ENCODE assay signal across 30 cellular contexts in genomic region chr15:77553257-77553656, GRCh38.
"Had no signal": no experiment of that assay in that cellular context is flagged by ENCODE, and none has a peak within 500 bp of the region (broad histone marks: within the 10 kb centered on the region; RNA-seq: fewer than 3 reads in every experiment).

No MANE protein-coding gene starts in this region.

- DNase-seq: activated CD4-positive, alpha-beta T cell treated with anti-CD3 and anti-CD28 coated beads for 48 hours; activated CD4-positive, alpha-beta T cell treated with anti-CD3 and anti-CD28 coated beads, Interleukin-2, amount 50 U/mL, for 48 hours; activated CD8-positive, alpha-beta memory T cell treated with anti-CD3 and anti-CD28 coated beads for 24 hours; activated gamma-delta T cell; activated naive CD4-positive, alpha-beta T cell treated with anti-CD3 and anti-CD28 coated beads, Interleukin-2, amount 10 ng/mL, durations not matched to agents 7 days and 5 days; activated naive CD8-positive, alpha-beta T cell treated with anti-CD3 and anti-CD28 coated beads, Interleukin-2, amount 10 ng/mL, durations not matched to agents 7 days and 5 days; brain microvascular endothelial cell; central memory CD4-positive, alpha-beta T cell; effector CD4-positive, alpha-beta T cell; esophagus squamous epithelium; foreskin melanocyte; lower lobe of right lung; mesenchymal stem cell; mucosa of descending colon; stimulated activated CD4-positive, alpha-beta T cell treated with anti-CD3 and anti-CD28 coated beads, Interleukin-15, amount 100 ng/mL, for 24 hours; stimulated activated CD4-positive, alpha-beta T cell treated with anti-CD3 and anti-CD28 coated beads, Interleukin-2, amount 100 ng/mL, for 24 hours; stimulated activated naive B cell treated with anti-CD40 and anti-IgM and Interleukin-4, amounts not matched to agents 10 μg/mL and 1 μg/mL and 100 μg/mL, for 72 hours; stomach; T1000; transverse colon; WERI-Rb-1 had no signal

- H3K27me3 Mint-ChIP-seq: activated naive CD4-positive, alpha-beta T cell treated with anti-CD3 and anti-CD28 coated beads, Interleukin-2, amount 10 ng/mL, durations not matched to agents 7 days and 5 days; activated naive CD8-positive, alpha-beta T cell treated with anti-CD3 and anti-CD28 coated beads, Interleukin-2, amount 10 ng/mL, durations not matched to agents 7 days and 5 days; dendritic cell treated with granulocyte-macrophage colony-stimulating factor and Interleukin-4, amounts not matched to agents 40 ng/mL and 50 ng/mL, for 4 days; natural killer cell treated with Interleukin-12 subunit alpha and Interleukin-12 subunit beta and Interleukin-15 and Interleukin-18, amount 100 ng/mL, for 72 hours had no signal

- H3K27me3 ChIP-seq: ascending aorta, brain microvascular endothelial cell, left lung, right atrium auricular region, stomach, transverse colon had no signal

- ATAC-seq: activated CD4-positive, CD25-positive, alpha-beta regulatory T cell treated with anti-CD3 and anti-CD28 coated beads, Interleukin-2, amount 50 U/mL, for 24 hours; left lung; lower lobe of right lung; mucosa of descending colon; natural killer cell treated with Interleukin-12 subunit alpha and Interleukin-12 subunit beta and Interleukin-15 and Interleukin-18, amount 100 ng/mL, for 72 hours; stimulated activated naive B cell treated with anti-CD40 and anti-IgM and Interleukin-4, amounts not matched to agents 10 μg/mL and 1 μg/mL and 100 μg/mL, for 72 hours had no signal

- H3K4me1 ChIP-seq: ascending aorta, esophagus squamous epithelium, left lung, lower lobe of right lung, right atrium auricular region, stomach had no signal

- H3K27ac Mint-ChIP-seq: activated naive CD8-positive, alpha-beta T cell treated with anti-CD3 and anti-CD28 coated beads, Interleukin-2, amount 10 ng/mL, durations not matched to agents 7 days and 5 days; dendritic cell treated with granulocyte-macrophage colony-stimulating factor and Interleukin-4, amounts not matched to agents 40 ng/mL and 50 ng/mL, for 4 days; natural killer cell treated with Interleukin-12 subunit alpha and Interleukin-12 subunit beta and Interleukin-15 and Interleukin-18, amount 100 ng/mL, for 72 hours; stimulated activated naive B cell treated with anti-CD40 and anti-IgM and Interleukin-4, amounts not matched to agents 10 μg/mL and 1 μg/mL and 100 μg/mL, for 72 hours; T-helper 1 cell treated with Interleukin-12 subunit alpha and Interleukin-12 subunit beta and Interleukin-4 antibody, amounts not matched to agents 30 μg/mL and 1 μg/mL, for 36 hours had no signal

- FAIRE-seq: islet of Langerhans had no signal

- H3K27ac ChIP-seq: ascending aorta, brain microvascular endothelial cell, epithelial cell of prostate, esophagus squamous epithelium, left lung, lower lobe of right lung, right atrium auricular region, stomach, transverse colon, WERI-Rb-1 had no signal

- H3K36me3 Mint-ChIP-seq: activated naive CD4-positive, alpha-beta T cell treated with anti-CD3 and anti-CD28 coated beads, Interleukin-2, amount 10 ng/mL, durations not matched to agents 7 days and 5 days; activated naive CD8-positive, alpha-beta T cell treated with anti-CD3 and anti-CD28 coated beads, Interleukin-2, amount 10 ng/mL, durations not matched to agents 7 days and 5 days; natural killer cell treated with Interleukin-12 subunit alpha and Interleukin-12 subunit beta and Interleukin-15 and Interleukin-18, amount 100 ng/mL, for 72 hours; stimulated activated naive B cell treated with anti-CD40 and anti-IgM and Interleukin-4, amounts not matched to agents 10 μg/mL and 1 μg/mL and 100 μg/mL, for 72 hours had no signal

- H3K4me3 ChIP-seq: ascending aorta, esophagus squamous epithelium, left lung, lower lobe of right lung, mucosa of descending colon, right atrium auricular region, stomach, transverse colon had no signal

- H3K4me1 Mint-ChIP-seq: activated naive CD4-positive, alpha-beta T cell treated with anti-CD3 and anti-CD28 coated beads, Interleukin-2, amount 10 ng/mL, durations not matched to agents 7 days and 5 days; activated naive CD8-positive, alpha-beta T cell treated with anti-CD3 and anti-CD28 coated beads, Interleukin-2, amount 10 ng/mL, durations not matched to agents 7 days and 5 days had no signal

- H3K4me3 Mint-ChIP-seq: activated naive CD4-positive, alpha-beta T cell treated with anti-CD3 and anti-CD28 coated beads, Interleukin-2, amount 10 ng/mL, durations not matched to agents 7 days and 5 days; activated naive CD8-positive, alpha-beta T cell treated with anti-CD3 and anti-CD28 coated beads, Interleukin-2, amount 10 ng/mL, durations not matched to agents 7 days and 5 days; dendritic cell treated with granulocyte-macrophage colony-stimulating factor and Interleukin-4, amounts not matched to agents 40 ng/mL and 50 ng/mL, for 4 days; natural killer cell treated with Interleukin-12 subunit alpha and Interleukin-12 subunit beta and Interleukin-15 and Interleukin-18, amount 100 ng/mL, for 72 hours; stimulated activated naive B cell treated with anti-CD40 and anti-IgM and Interleukin-4, amounts not matched to agents 10 μg/mL and 1 μg/mL and 100 μg/mL, for 72 hours; T-helper 1 cell treated with Interleukin-12 subunit alpha and Interleukin-12 subunit beta and Interleukin-4 antibody, amounts not matched to agents 30 μg/mL and 1 μg/mL, for 36 hours had no signal

- H3K9me3 Mint-ChIP-seq: activated naive CD4-positive, alpha-beta T cell treated with anti-CD3 and anti-CD28 coated beads, Interleukin-2, amount 10 ng/mL, durations not matched to agents 7 days and 5 days; activated naive CD8-positive, alpha-beta T cell treated with anti-CD3 and anti-CD28 coated beads, Interleukin-2, amount 10 ng/mL, durations not matched to agents 7 days and 5 days; dendritic cell treated with granulocyte-macrophage colony-stimulating factor and Interleukin-4, amounts not matched to agents 40 ng/mL and 50 ng/mL, for 4 days; natural killer cell treated with Interleukin-12 subunit alpha and Interleukin-12 subunit beta and Interleukin-15 and Interleukin-18, amount 100 ng/mL, for 72 hours; stimulated activated naive B cell treated with anti-CD40 and anti-IgM and Interleukin-4, amounts not matched to agents 10 μg/mL and 1 μg/mL and 100 μg/mL, for 72 hours; T-helper 1 cell treated with Interleukin-12 subunit alpha and Interleukin-12 subunit beta and Interleukin-4 antibody, amounts not matched to agents 30 μg/mL and 1 μg/mL, for 36 hours had no signal

- H3K9me3 ChIP-seq: ascending aorta, esophagus squamous epithelium, left lung, lower lobe of right lung, mucosa of descending colon, right atrium auricular region, stomach, transverse colon had no signal

- H3K36me3 ChIP-seq: ascending aorta, brain microvascular endothelial cell, esophagus squamous epithelium, left lung, lower lobe of right lung, right atrium auricular region, stomach, transverse colon, WERI-Rb-1 had no signal
